Comparison of ENCODE assay signal across 1 cellular context in the genomic region with DNA sequence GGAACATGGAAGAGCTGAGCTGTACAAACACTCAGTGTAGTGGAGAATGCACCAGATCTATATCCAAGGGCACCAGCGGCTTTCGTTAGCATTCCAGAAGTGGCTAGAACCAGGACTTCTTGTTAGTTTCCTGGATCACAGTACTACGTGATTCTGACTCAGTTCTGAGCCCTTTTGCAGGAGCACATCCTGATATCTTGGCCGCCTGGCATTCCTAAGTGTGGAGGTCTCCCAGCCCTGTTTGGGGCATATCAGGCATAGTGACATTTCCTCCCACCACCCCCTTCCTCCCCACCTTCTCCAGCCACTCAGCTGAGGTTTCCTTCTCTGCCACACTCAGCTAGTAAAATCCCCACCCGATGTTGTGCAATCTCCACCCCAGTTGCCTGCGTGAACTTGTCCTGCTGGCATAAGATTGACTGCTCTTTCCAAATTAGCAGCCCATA.
TF ChIP-seq lines count a peak whose summit lies in the region.

No MANE protein-coding gene starts in this region.

TF ChIP-seq in WTC11, 78 proteins besides CTCF, POLR2A, EP300 and RAD21 (continued from another document):
- no peak for TF ChIP-seq ZNF232 (CRISPR knock-in tag; IDR thresholded peaks at IDR 0.05)
- no peak for TF ChIP-seq NFYB (CRISPR knock-in tag; conservative IDR thresholded peaks at IDR 0.05; ENCODE audit: low read depth)
- TF ChIP-seq ELF4 (CRISPR knock-in tag; IDR thresholded peaks at IDR 0.05; ENCODE audit: low read depth) = no peak
- no peak for TF ChIP-seq ZNF425 (CRISPR knock-in tag; conservative IDR thresholded peaks at IDR 0.05)
- no peak for TF ChIP-seq OVOL2 (CRISPR knock-in tag; IDR thresholded peaks at IDR 0.05; ENCODE audit: borderline replicate concordance)
- no peak for TF ChIP-seq NFE2L1 (CRISPR knock-in tag; IDR thresholded peaks at IDR 0.05)
- TF ChIP-seq, protein P1, sequence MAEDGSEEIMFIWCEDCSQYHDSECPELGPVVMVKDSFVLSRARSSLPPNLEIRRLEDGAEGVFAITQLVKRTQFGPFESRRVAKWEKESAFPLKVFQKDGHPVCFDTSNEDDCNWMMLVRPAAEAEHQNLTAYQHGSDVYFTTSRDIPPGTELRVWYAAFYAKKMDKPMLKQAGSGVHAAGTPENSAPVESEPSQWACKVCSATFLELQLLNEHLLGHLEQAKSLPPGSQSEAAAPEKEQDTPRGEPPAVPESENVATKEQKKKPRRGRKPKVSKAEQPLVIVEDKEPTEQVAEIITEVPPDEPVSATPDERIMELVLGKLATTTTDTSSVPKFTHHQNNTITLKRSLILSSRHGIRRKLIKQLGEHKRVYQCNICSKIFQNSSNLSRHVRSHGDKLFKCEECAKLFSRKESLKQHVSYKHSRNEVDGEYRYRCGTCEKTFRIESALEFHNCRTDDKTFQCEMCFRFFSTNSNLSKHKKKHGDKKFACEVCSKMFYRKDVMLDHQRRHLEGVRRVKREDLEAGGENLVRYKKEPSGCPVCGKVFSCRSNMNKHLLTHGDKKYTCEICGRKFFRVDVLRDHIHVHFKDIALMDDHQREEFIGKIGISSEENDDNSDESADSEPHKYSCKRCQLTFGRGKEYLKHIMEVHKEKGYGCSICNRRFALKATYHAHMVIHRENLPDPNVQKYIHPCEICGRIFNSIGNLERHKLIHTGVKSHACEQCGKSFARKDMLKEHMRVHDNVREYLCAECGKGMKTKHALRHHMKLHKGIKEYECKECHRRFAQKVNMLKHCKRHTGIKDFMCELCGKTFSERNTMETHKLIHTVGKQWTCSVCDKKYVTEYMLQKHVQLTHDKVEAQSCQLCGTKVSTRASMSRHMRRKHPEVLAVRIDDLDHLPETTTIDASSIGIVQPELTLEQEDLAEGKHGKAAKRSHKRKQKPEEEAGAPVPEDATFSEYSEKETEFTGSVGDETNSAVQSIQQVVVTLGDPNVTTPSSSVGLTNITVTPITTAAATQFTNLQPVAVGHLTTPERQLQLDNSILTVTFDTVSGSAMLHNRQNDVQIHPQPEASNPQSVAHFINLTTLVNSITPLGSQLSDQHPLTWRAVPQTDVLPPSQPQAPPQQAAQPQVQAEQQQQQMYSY (CRISPR knock-in tag; IDR thresholded peaks at IDR 0.05) = no peak
- no peak for TF ChIP-seq FOXK1 (CRISPR knock-in tag; IDR thresholded peaks at IDR 0.05)
- TF ChIP-seq ZNF396 (CRISPR knock-in tag; IDR thresholded peaks at IDR 0.05; ENCODE audit: borderline replicate concordance) = no peak
- TF ChIP-seq, protein P2, sequence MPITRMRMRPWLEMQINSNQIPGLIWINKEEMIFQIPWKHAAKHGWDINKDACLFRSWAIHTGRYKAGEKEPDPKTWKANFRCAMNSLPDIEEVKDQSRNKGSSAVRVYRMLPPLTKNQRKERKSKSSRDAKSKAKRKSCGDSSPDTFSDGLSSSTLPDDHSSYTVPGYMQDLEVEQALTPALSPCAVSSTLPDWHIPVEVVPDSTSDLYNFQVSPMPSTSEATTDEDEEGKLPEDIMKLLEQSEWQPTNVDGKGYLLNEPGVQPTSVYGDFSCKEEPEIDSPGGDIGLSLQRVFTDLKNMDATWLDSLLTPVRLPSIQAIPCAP (CRISPR knock-in tag; IDR thresholded peaks at IDR 0.05) = no peak
- TF ChIP-seq CDX4 (CRISPR knock-in tag; IDR thresholded peaks at IDR 0.05; ENCODE audit: borderline replicate concordance) = no peak
- TF ChIP-seq ATF1 (CRISPR knock-in tag; IDR thresholded peaks at IDR 0.05) = no peak
- TF ChIP-seq USF1 (CRISPR knock-in tag; IDR thresholded peaks at IDR 0.05) = no peak
